Comparison of ENCODE assay signal across 15 cellular contexts in the genomic region with DNA sequence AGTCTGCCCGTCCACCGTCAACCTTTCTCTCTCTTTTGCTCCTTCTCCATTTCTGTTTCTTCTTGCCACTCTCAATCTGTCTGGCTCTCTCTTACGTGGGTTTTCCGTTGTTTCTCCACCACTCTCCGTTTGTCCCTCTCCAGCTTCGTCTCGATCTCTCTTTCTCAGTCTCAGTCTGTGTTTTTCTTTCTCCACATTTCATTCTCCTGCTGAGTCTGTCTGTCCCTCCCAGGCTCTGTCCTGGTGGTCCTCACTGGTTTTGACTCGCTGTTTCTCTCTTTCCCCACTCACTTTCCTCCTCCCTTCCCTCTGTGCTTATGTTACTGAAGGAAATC.
DNase-seq lines count a peak whose midpoint lies in the region; ATAC-seq, FAIRE-seq and TF ChIP-seq lines count a peak whose summit lies in the region.
"Had no signal": no experiment of that assay in that cellular context is flagged by ENCODE, and none has a peak within 500 bp of the region (broad histone marks: within the 10 kb centered on the region; RNA-seq: fewer than 3 reads in every experiment).

No MANE protein-coding gene starts in this region.

- no peaks in the 10 kb centered on the region for H3K36me3 Mint-ChIP-seq in brain
- H3K36me3 Mint-ChIP-seq: naive thymus-derived CD4-positive, alpha-beta T cell had no signal

- RAD21 ChIA-PET in HCT116 (lab: Charles Lee; ENCODE audit: low non-redundant PET in 1 of 2, low total read pairs in 2 of 2, uncharacterized antibody in 2 of 2, unreplicated experiment in 2 of 2), result no interaction called here

- H3K27ac Mint-ChIP-seq in brain, result peak overlapping the region; percentile 4 to 78 (median 72)
- H3K27ac Mint-ChIP-seq: activated T-helper 17 cell treated with anti-CD3 and anti-CD28 coated beads, Interleukin-2, amount 50 U/mL, for 72 hours had no signal

- H3K27me3 Mint-ChIP-seq in brain, result peaks cover 3% of the 10 kb centered on the region

- H3K27ac ChIP-seq in HCT116 (ENCODE audit: low read depth, low read length), result peak overlapping the region; percentile 90
- H3K27ac ChIP-seq in keratinocyte (ENCODE audit: control insufficient read depth, insufficient read depth, low read length), result peak overlapping the region; percentile 99
- peak overlapping the region in 19 of 21 experiments; percentile 4 to 89 (median 78) for H3K27ac ChIP-seq in skin epidermis
- H3K27ac ChIP-seq: KMS-11 had no signal

- DNase-seq in HCT116 (ENCODE audit: low read depth, low spot score), result no peak
- no peak for DNase-seq in keratinocyte (ENCODE audit: low read depth, low spot score)
- no peak for DNase-seq in NCI-H510A treated with DMSO at 0.1 percent for 48 hours (lab: John Stamatoyannopoulos, UW)
- DNase-seq in AML-193 (lab: John Stamatoyannopoulos, UW), result no peak
- DNase-seq: activated CD4-positive, CD25-positive, alpha-beta regulatory T cell treated with anti-CD3 and anti-CD28 coated beads, Interleukin-2, amount 50 U/mL, for 72 hours; naive thymus-derived CD4-positive, alpha-beta T cell; SIG-M5; stimulated activated CD4-positive, alpha-beta T cell treated with anti-CD3 and anti-CD28 coated beads, Interleukin-2, amount 100 ng/mL, for 24 hours had no signal

- intact Hi-C loops in HCT116 (cut with micrococcal nuclease), result no loop called here

- H3K9me2 ChIP-seq in HCT116 (ENCODE audit: insufficient read depth), result no peaks in the 10 kb centered on the region

- peaks cover 41 to 67% of the 10 kb centered on the region in 2 experiments for H3K4me1 ChIP-seq in HCT116 (ENCODE audit: control insufficient read depth in 1 of 2, insufficient read depth in 2 of 2, low read length in 2 of 2)
- H3K4me1 ChIP-seq in keratinocyte (ENCODE audit: control insufficient read depth, extremely low read depth, insufficient read depth, low read length), result peaks cover 32% of the 10 kb centered on the region

- ATAC-seq in HCT116 (no peak), GM18502 (IDR thresholded peaks at IDR 0.05; ENCODE audit: poor library complexity, unreplicated experiment) (no peak), HG03159 (IDR thresholded peaks at IDR 0.05; ENCODE audit: unreplicated experiment) (no peak)
- ATAC-seq: activated T-helper 17 cell treated with anti-CD3 and anti-CD28 coated beads, Interleukin-2, amount 50 U/mL, for 72 hours had no signal

- H3K9ac ChIP-seq in HCT116 (ENCODE audit: low read length) (peak overlapping the region; percentile 71), keratinocyte (ENCODE audit: control insufficient read depth, extremely low read depth, insufficient read depth, low read length) (peak overlapping the region; percentile 91)
- H3K9ac ChIP-seq: KMS-11 had no signal

- no peak for FAIRE-seq in keratinocyte (lab: Jason Lieb, UNC)
- FAIRE-seq: colon had no signal

- H4K20me1 ChIP-seq in HCT116 (ENCODE audit: insufficient read depth), result no peaks in the 10 kb centered on the region
- H4K20me1 ChIP-seq in keratinocyte (ENCODE audit: control insufficient read depth, extremely low read depth, insufficient read depth, low read length), result no peaks in the 10 kb centered on the region

- no peak overlapping the region for H3K4me3 ChIP-seq in HCT116 (replicated peaks in 1 of 2; ENCODE audit: low read depth in 1 of 2, low read length in 2 of 2)
- H3K4me3 ChIP-seq in keratinocyte (ENCODE audit: control insufficient read depth in 2 of 3, extremely low read depth in 1 of 3, insufficient read depth in 2 of 3, low read depth in 1 of 3, low read length in 3 of 3), result no peak overlapping the region
- no peak overlapping the region for H3K4me3 ChIP-seq in skin epidermis

- H3K79me2 ChIP-seq in HCT116 (ENCODE audit: insufficient read depth, low read length), result no peaks in the 10 kb centered on the region
- H3K79me2 ChIP-seq in keratinocyte (ENCODE audit: control insufficient read depth, insufficient read depth, low read length), result no peaks in the 10 kb centered on the region

- TF ChIP-seq RAD21 in HCT116 (IDR thresholded peaks at IDR 0.05; ENCODE audit: low read depth), result no peak

- no TSS peak for BruUV-seq in HCT116 (replicated peaks; lab: Mats Ljungman, UMichigan)

- peak overlapping the region; percentile 66 for H3K4me2 ChIP-seq in HCT116 (ENCODE audit: low read length)
- H3K4me2 ChIP-seq in keratinocyte (ENCODE audit: control insufficient read depth, extremely low read depth, insufficient read depth, low read depth, low read length), result peak overlapping the region; percentile 17
- H3K4me2 ChIP-seq: KMS-11 had no signal

- H3K27me3 ChIP-seq in HCT116 (ENCODE audit: insufficient read depth, low read length) (no peaks in the 10 kb centered on the region), keratinocyte (ENCODE audit: control insufficient read depth, extremely low read depth, insufficient read depth, low read length) (no peaks in the 10 kb centered on the region)

- H3K9me1 ChIP-seq in keratinocyte (ENCODE audit: control insufficient read depth, extremely low read depth, insufficient read depth, low read length), result no peaks in the 10 kb centered on the region

- peak overlapping the region in 2 of 5 experiments; percentile 3 to 9 for H3K4me3 Mint-ChIP-seq in brain
- H3K4me3 Mint-ChIP-seq: activated T-helper 17 cell treated with anti-CD3 and anti-CD28 coated beads, Interleukin-2, amount 50 U/mL, for 72 hours; naive thymus-derived CD4-positive, alpha-beta T cell had no signal

- POLR2A ChIA-PET in HCT116 (lab: Charles Lee), result no interaction called here

- no peaks in the 10 kb centered on the region for H3K9me3 Mint-ChIP-seq in brain
- H3K9me3 Mint-ChIP-seq: activated T-helper 17 cell treated with anti-CD3 and anti-CD28 coated beads, Interleukin-2, amount 50 U/mL, for 72 hours; naive thymus-derived CD4-positive, alpha-beta T cell had no signal

- H3K4me1 Mint-ChIP-seq in brain, result peaks cover 41% of the 10 kb centered on the region
- H3K4me1 Mint-ChIP-seq: activated T-helper 17 cell treated with anti-CD3 and anti-CD28 coated beads, Interleukin-2, amount 50 U/mL, for 72 hours had no signal

- TF ChIP-seq CTCF in HCT116 (IDR thresholded peaks at IDR 0.05 in 2 of 3, conservative IDR thresholded peaks at IDR 0.05 in 1 of 3; ENCODE audit: borderline replicate concordance in 1 of 3, insufficient read depth in 1 of 3, low read depth in 2 of 3, low read length in 2 of 3) (no peak), brain (conservative IDR thresholded peaks at IDR 0.05) (no peak), keratinocyte (optimal IDR thresholded peaks at IDR 0.05 in 1 of 3, IDR thresholded peaks at IDR 0.05 in 1 of 3, conservative IDR thresholded peaks at IDR 0.05 in 1 of 3; ENCODE audit: extremely low read depth in 1 of 3, insufficient read depth in 2 of 3, low read length in 3 of 3) (no peak)

- no peaks in the 10 kb centered on the region for H3K9me3 ChIP-seq in HCT116 (ENCODE audit: control insufficient read depth in 1 of 2, insufficient read depth in 1 of 2, low read depth in 1 of 2, low read length in 2 of 2)
- no peaks in the 10 kb centered on the region for H3K9me3 ChIP-seq in keratinocyte (ENCODE audit: control insufficient read depth, low read depth, low read length)

- CTCF ChIA-PET in HCT116 (lab: Charles Lee), result no interaction called here

- dilution Hi-C loops in keratinocyte (cut with MboI; ENCODE audit: extremely low pct_ligation_motif_present, low sequenced_read_pairs), result no loop called here

- no peak for TF ChIP-seq POLR2A in HCT116 (IDR thresholded peaks at IDR 0.05; ENCODE audit: borderline replicate concordance, extremely low read depth, insufficient read depth, insufficient read length)

- no peaks in the 10 kb centered on the region for H3K36me3 ChIP-seq in HCT116 (ENCODE audit: control insufficient read depth in 1 of 2, insufficient read depth in 2 of 2, low read length in 2 of 2)
- H3K36me3 ChIP-seq in keratinocyte (ENCODE audit: control insufficient read depth in 2 of 2, extremely low read depth in 1 of 2, insufficient read depth in 2 of 2, low read length in 2 of 2), result no peaks in the 10 kb centered on the region

- H2AFZ ChIP-seq in HCT116 (ENCODE audit: low read depth, low read length, poor library complexity, severe bottlenecking), result peak overlapping the region; percentile 12
- peak overlapping the region; percentile 31 for H2AFZ ChIP-seq in keratinocyte (ENCODE audit: control insufficient read depth, low read length)

TF ChIP-seq in HCT116, 20 proteins besides CTCF, POLR2A, EP300 and RAD21:
- no peak for TF ChIP-seq EZH2phosphoT487 (IDR thresholded peaks at IDR 0.05; ENCODE audit: borderline replicate concordance)
- no peak for TF ChIP-seq TCF7L2 (IDR thresholded peaks at IDR 0.05; ENCODE audit: borderline replicate concordance, extremely low read depth, insufficient read depth, insufficient read length)
- TF ChIP-seq EZH2 (IDR thresholded peaks at IDR 0.05), result no peak
- TF ChIP-seq POLR2AphosphoS5 (IDR thresholded peaks at IDR 0.05; ENCODE audit: low read depth, low read length), result no peak
- TF ChIP-seq, protein P1, sequence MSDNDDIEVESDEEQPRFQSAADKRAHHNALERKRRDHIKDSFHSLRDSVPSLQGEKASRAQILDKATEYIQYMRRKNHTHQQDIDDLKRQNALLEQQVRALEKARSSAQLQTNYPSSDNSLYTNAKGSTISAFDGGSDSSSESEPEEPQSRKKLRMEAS (IDR thresholded peaks at IDR 0.05), result no peak
- TF ChIP-seq ZNF274 (IDR thresholded peaks at IDR 0.05; ENCODE audit: low read depth, low read length), result no peak
